11 cellular contexts compared by ENCODE assay signal in genomic region chr3:177451940-177452484, GRCh38.
A peak's percentile ranks its signal among the peaks of the same experiment; 100 is the strongest.
DNase-seq lines count a peak whose midpoint lies in the region; ATAC-seq and TF ChIP-seq lines count a peak whose summit lies in the region.
"Had no signal": no experiment of that assay in that cellular context is flagged by ENCODE, and none has a peak within 500 bp of the region (broad histone marks: within the 10 kb centered on the region; RNA-seq: fewer than 3 reads in every experiment).

No MANE protein-coding gene starts in this region.

- 0 out of 4 replicates have a peak overlapping the region, but pooled peaks of 1 of the 2 experiments have one; percentile 6 for H4K8ac ChIP-seq in IMR-90 (ENCODE audit: low read depth in 2 of 2, low read length in 2 of 2)

- H3K9me1 ChIP-seq in IMR-90 (ENCODE audit: insufficient read depth, low read length): no peaks in the 10 kb centered on the region

- H3K4me1 ChIP-seq in IMR-90 (ENCODE audit: control insufficient read depth, insufficient read depth, low read length): peaks cover 2% of the 10 kb centered on the region
- H3K4me1 ChIP-seq in hepatocyte (ENCODE audit: insufficient read depth): peaks cover 14% of the 10 kb centered on the region
- H3K4me1 ChIP-seq in stomach: peaks cover 0 to 54% (median 18%) of the 10 kb centered on the region in 4 donors

- WGBS in IMR-90 (ENCODE audit: extremely low coverage in 2 of 2, insufficient read length in 1 of 2), 2 experiments: no CpG with 5 or more reads among the region's 3 CpGs
- WGBS in hepatocyte (ENCODE audit: low lambda C conversion rate, missing lambda C conversion rate): 35% methylated on average over 3 of the region's 3 CpGs
- 27 to 43% (median 36%) methylated on average over 3 of the region's 3 CpGs for WGBS in stomach, 5 donors

- no peaks in the 10 kb centered on the region for H3K79me1 ChIP-seq in IMR-90 (ENCODE audit: low read depth in 1 of 2, low read length in 2 of 2)

- no peak for TF ChIP-seq POLR2A in IMR-90 (IDR thresholded peaks at IDR 0.05; ENCODE audit: low read depth, low read length)
- no peak for TF ChIP-seq POLR2A in stomach (IDR thresholded peaks at IDR 0.05)

- H2AK9ac ChIP-seq in IMR-90 (replicated peaks; ENCODE audit: low read depth, low read length, poor library complexity): no peak overlapping the region

- H3K27me3 ChIP-seq in IMR-90 (ENCODE audit: control insufficient read depth, insufficient read depth, low read length): no peaks in the 10 kb centered on the region
- no peaks in the 10 kb centered on the region for H3K27me3 ChIP-seq in hepatocyte
- H3K27me3 ChIP-seq in stomach: no peaks in the 10 kb centered on the region
- H3K27me3 ChIP-seq: thyroid gland had no signal

- POLR2A ChIA-PET in IMR-90 (lab: Charles Lee; ENCODE audit: unreplicated experiment): no interaction called here
- POLR2A ChIA-PET in activated CD4-positive, alpha-beta memory T cell treated with anti-CD3 and anti-CD28 coated beads, Interleukin-2, amount 10 ng/mL, durations not matched to agents 7 days and 5 days (lab: Charles Lee): no interaction called here

- no peak overlapping the region for H2AFZ ChIP-seq in IMR-90 (replicated peaks; ENCODE audit: low read length, poor library complexity)
- peak overlapping the region; percentile 73 for H2AFZ ChIP-seq in hepatocyte

- TF ChIP-seq RAD21 in IMR-90 (IDR thresholded peaks at IDR 0.05; ENCODE audit: low read length): no peak

- TF ChIP-seq EP300 in stomach (IDR thresholded peaks at IDR 0.05): no peak

- no peak overlapping the region for H2AK5ac ChIP-seq in IMR-90 (ENCODE audit: low read depth, low read length)

- TF ChIP-seq CTCF in IMR-90 (conservative IDR thresholded peaks at IDR 0.05; ENCODE audit: low read depth, low read length): no peak
- TF ChIP-seq CTCF in hepatocyte (IDR thresholded peaks at IDR 0.05; ENCODE audit: poor library complexity): no peak
- TF ChIP-seq CTCF in stomach (IDR thresholded peaks at IDR 0.05): no peak

- no peak overlapping the region for H2BK20ac ChIP-seq in IMR-90 (ENCODE audit: low read depth, low read length)

- no peaks in the 10 kb centered on the region for H3K27me3 Mint-ChIP-seq in activated CD4-positive, alpha-beta memory T cell treated with anti-CD3 and anti-CD28 coated beads, Interleukin-2, amount 10 ng/mL, durations not matched to agents 7 days and 5 days
- H3K27me3 Mint-ChIP-seq: activated naive CD4-positive, alpha-beta T cell treated with anti-CD3 and anti-CD28 coated beads, Interleukin-2, amount 50 U/mL, for 24 hours had no signal

- no peak overlapping the region for H3K14ac ChIP-seq in IMR-90 (replicated peaks; ENCODE audit: low read depth, low read length)

- H2BK15ac ChIP-seq in IMR-90 (ENCODE audit: low read depth, low read length): no peak overlapping the region

- H3K18ac ChIP-seq in IMR-90 (ENCODE audit: low read depth, low read length): 0 out of 2 replicates have a peak overlapping the region, but pooled peaks have one; percentile 75

- ATAC-seq in IMR-90 (ENCODE audit: low read depth): peak; percentile 44
- ATAC-seq in HG03520 (IDR thresholded peaks at IDR 0.05; ENCODE audit: unreplicated experiment): no peak

- dilution Hi-C loops in IMR-90 (cut with HindIII; ENCODE audit: low sequenced_read_pairs, unreplicated experiment): no loop called here

- H3K4me3 Mint-ChIP-seq in activated CD4-positive, alpha-beta memory T cell treated with anti-CD3 and anti-CD28 coated beads, Interleukin-2, amount 10 ng/mL, durations not matched to agents 7 days and 5 days: no peak overlapping the region
- H3K4me3 Mint-ChIP-seq: activated naive CD4-positive, alpha-beta T cell treated with anti-CD3 and anti-CD28 coated beads, Interleukin-2, amount 50 U/mL, for 24 hours had no signal

- H3K9me3 Mint-ChIP-seq in activated CD4-positive, alpha-beta memory T cell treated with anti-CD3 and anti-CD28 coated beads, Interleukin-2, amount 10 ng/mL, durations not matched to agents 7 days and 5 days: peaks cover 4% of the 10 kb centered on the region
- H3K9me3 Mint-ChIP-seq: activated naive CD4-positive, alpha-beta T cell treated with anti-CD3 and anti-CD28 coated beads, Interleukin-2, amount 50 U/mL, for 24 hours had no signal

- H3K4ac ChIP-seq in IMR-90 (ENCODE audit: low read depth, low read length): no peak overlapping the region

- H3K23ac ChIP-seq in IMR-90 (ENCODE audit: low read depth, low read length): no peak overlapping the region

- CTCF ChIA-PET in IMR-90 (lab: Yijun Ruan, JAX): no interaction called here
- CTCF ChIA-PET in activated CD4-positive, alpha-beta memory T cell treated with anti-CD3 and anti-CD28 coated beads, Interleukin-2, amount 10 ng/mL, durations not matched to agents 7 days and 5 days (lab: Charles Lee): no interaction called here

- H3K56ac ChIP-seq in IMR-90 (ENCODE audit: extremely low read depth, insufficient read depth, low read length): no peak overlapping the region

- H3K36me3 ChIP-seq in IMR-90 (ENCODE audit: control insufficient read depth, insufficient read depth, low read length): no peaks in the 10 kb centered on the region
- no peaks in the 10 kb centered on the region for H3K36me3 ChIP-seq in hepatocyte (replicated peaks; ENCODE audit: insufficient read depth, low read depth)
- H3K36me3 ChIP-seq in stomach: no peaks in the 10 kb centered on the region
- H3K36me3 ChIP-seq: thyroid gland had no signal

- no TSS peak for BruUV-seq in IMR-90 (replicated peaks; lab: Mats Ljungman, UMichigan)

- in situ Hi-C loops in IMR-90 (cut with MboI; ENCODE audit: low sequenced_read_pairs): no loop called here
- in situ Hi-C loops in T47D (cut with HindIII; ENCODE audit: low pct_unique_long_range_greater_than_20kb, low sequenced_read_pairs): no loop called here

- no peak overlapping the region for H2BK5ac ChIP-seq in IMR-90 (ENCODE audit: low read depth, low read length, poor library complexity, severe bottlenecking)

- H3K9me3 ChIP-seq in IMR-90 (ENCODE audit: control insufficient read depth, insufficient read depth, low read length) (no peaks in the 10 kb centered on the region; the same call in 1 of the 2 replicates), hepatocyte (ENCODE audit: low read depth) (no peaks in the 10 kb centered on the region), stomach (peaks cover 0 to under 1% (median 0%) of the 10 kb centered on the region in 4 donors)
- H3K9me3 ChIP-seq: thyroid gland had no signal

- H4K5ac ChIP-seq in IMR-90 (ENCODE audit: low read depth, low read length): no peak overlapping the region; the same call in 1 of the 2 replicates

- H3K9me2 ChIP-seq in hepatocyte (replicated peaks; ENCODE audit: insufficient read depth): no peaks in the 10 kb centered on the region

- H3K4me2 ChIP-seq in IMR-90 (ENCODE audit: low read depth, low read length) (peak overlapping the region; percentile 31; the same call in 1 of the 2 replicates), hepatocyte (peak overlapping the region; percentile 50)

- no peak overlapping the region for H3K27ac Mint-ChIP-seq in activated CD4-positive, alpha-beta memory T cell treated with anti-CD3 and anti-CD28 coated beads, Interleukin-2, amount 10 ng/mL, durations not matched to agents 7 days and 5 days
- H3K27ac Mint-ChIP-seq: activated naive CD4-positive, alpha-beta T cell treated with anti-CD3 and anti-CD28 coated beads, Interleukin-2, amount 50 U/mL, for 24 hours had no signal

- H3K4me1 Mint-ChIP-seq in activated CD4-positive, alpha-beta memory T cell treated with anti-CD3 and anti-CD28 coated beads, Interleukin-2, amount 10 ng/mL, durations not matched to agents 7 days and 5 days: peaks cover 16% of the 10 kb centered on the region

- no peak overlapping the region for H2BK120ac ChIP-seq in IMR-90 (ENCODE audit: low read depth, low read length)

- no peaks in the 10 kb centered on the region for H3K36me3 Mint-ChIP-seq in activated CD4-positive, alpha-beta memory T cell treated with anti-CD3 and anti-CD28 coated beads, Interleukin-2, amount 10 ng/mL, durations not matched to agents 7 days and 5 days (ENCODE audit: low read depth)
- H3K36me3 Mint-ChIP-seq: activated naive CD4-positive, alpha-beta T cell treated with anti-CD3 and anti-CD28 coated beads, Interleukin-2, amount 50 U/mL, for 24 hours had no signal

- DNase-seq in IMR-90 (peak; percentile 72), T47D (ENCODE audit: low read depth in 1 of 2, low spot score in 1 of 2) (peak; percentile 28 to 90), hepatocyte (ENCODE audit: low spot score) (no peak), stomach (no peak), nucleus accumbens (lab: John Stamatoyannopoulos, UW) (no peak), HuH-7 (ENCODE audit: low spot score) (no peak)
- DNase-seq in activated CD4-positive, alpha-beta memory T cell treated with anti-CD3 and anti-CD28 coated beads, Interleukin-2, amount 10 ng/mL, durations not matched to agents 7 days and 5 days: no peak
- DNase-seq: NCI-H1694, thyroid gland had no signal

- H3K27ac ChIP-seq in IMR-90 (ENCODE audit: insufficient read depth, low read length) (no peak overlapping the region), hepatocyte (peak overlapping the region; percentile 66), stomach (peak overlapping the region in 4 of 5 donors; percentile 38 to 72 (median 65))
- H3K27ac ChIP-seq: thyroid gland had no signal

- no peaks in the 10 kb centered on the region for H4K20me1 ChIP-seq in IMR-90 (ENCODE audit: insufficient read depth, low read length)
- no peaks in the 10 kb centered on the region for H4K20me1 ChIP-seq in hepatocyte (ENCODE audit: insufficient read depth, poor library complexity, severe bottlenecking)

- H3K79me2 ChIP-seq in hepatocyte: no peaks in the 10 kb centered on the region

- intact Hi-C loops in IMR-90 (cut with micrococcal nuclease): no loop called here
- intact Hi-C loops in stomach (cut with DNase I; ENCODE audit: low total_unique reads): no loop called here

- no peak overlapping the region for H4K91ac ChIP-seq in IMR-90 (ENCODE audit: insufficient read depth, low read depth, low read length)

- H3K4me3 ChIP-seq in IMR-90 (ENCODE audit: insufficient read depth, low read depth, low read length) (no peak overlapping the region), hepatocyte (no peak overlapping the region), stomach (no peak overlapping the region)
- H3K4me3 ChIP-seq: thyroid gland had no signal

- H3K9ac ChIP-seq in IMR-90 (ENCODE audit: low read depth, low read length): no peak overlapping the region

TF ChIP-seq in IMR-90, 13 proteins besides CTCF, POLR2A, EP300 and RAD21 (continues in another document):
- TF ChIP-seq MAZ (IDR thresholded peaks at IDR 0.05; ENCODE audit: borderline replicate concordance, low read depth, low read length): no peak
- TF ChIP-seq RCOR1 (IDR thresholded peaks at IDR 0.05; ENCODE audit: insufficient replicate concordance, low read length): no peak
- no peak for TF ChIP-seq SMC3 (IDR thresholded peaks at IDR 0.05; ENCODE audit: low read depth, low read length)
- no peak for TF ChIP-seq MXI1 (IDR thresholded peaks at IDR 0.05; ENCODE audit: borderline replicate concordance, low read depth, low read length)
- TF ChIP-seq CEBPB (IDR thresholded peaks at IDR 0.05; ENCODE audit: low read depth, low read length): no peak

Comparison
In these comparisons a context has a peak if more than half of its experiments do, and no peak if none do; other contexts are left out.
1. DNase-seq: peak in IMR-90 (single experiment) and T47D (2 of 2); none in hepatocyte (single experiment), stomach (single experiment), nucleus accumbens (0 of 56), activated CD4-positive, alpha-beta memory T cell treated with anti-CD3 and anti-CD28 coated beads, Interleukin-2, amount 10 ng/mL, durations not matched to agents 7 days and 5 days (single experiment) and HuH-7 (single experiment).